Comparison of ENCODE assay signal across 8 cellular contexts in the genomic region with DNA sequence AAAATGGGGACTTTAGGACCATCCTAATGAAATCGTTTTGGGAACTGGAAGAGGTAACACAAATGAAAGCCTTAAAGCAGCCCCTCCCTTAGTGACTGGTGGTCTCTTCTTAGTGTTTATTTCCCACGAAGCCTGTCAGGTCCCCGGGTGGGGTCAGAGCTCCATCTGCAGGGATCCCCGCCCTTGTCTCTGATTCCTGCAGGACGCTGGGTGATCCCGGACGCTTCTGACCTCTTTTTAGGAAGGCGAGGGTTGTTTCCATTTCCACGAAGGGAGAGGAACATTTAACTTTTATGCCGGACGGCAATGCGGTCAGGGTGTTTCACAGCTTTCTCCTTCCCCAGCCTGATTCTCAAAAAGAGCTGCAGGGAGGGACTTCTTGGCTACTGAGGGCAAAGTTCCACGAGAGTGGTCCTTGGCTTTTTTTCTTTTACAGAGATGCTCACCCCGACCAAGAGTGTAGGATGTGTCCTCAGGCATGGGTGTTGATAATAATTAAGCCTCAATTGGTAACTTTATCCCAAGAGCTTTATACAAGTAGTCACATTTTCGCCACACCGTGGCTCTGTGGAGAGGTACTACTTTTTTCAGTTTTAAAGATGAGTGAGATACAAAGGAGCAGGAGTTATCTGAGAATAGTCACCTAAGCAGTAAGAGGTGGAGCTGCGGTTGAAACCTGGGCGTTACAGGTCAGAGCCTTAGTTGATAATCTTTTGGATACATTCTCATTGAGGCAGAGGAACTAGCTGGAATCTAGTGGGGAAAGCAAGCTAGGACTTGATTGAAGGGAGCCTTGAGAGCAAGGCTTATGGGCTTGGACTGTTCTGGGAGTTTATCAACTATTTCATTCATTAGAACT. TPM values are rescaled to one million over a fixed set of nuclear protein-coding genes. Genes with fewer than 3 reads are reported as not detected.
DNase-seq lines count a peak whose midpoint lies in the region; ATAC-seq, FAIRE-seq and TF ChIP-seq lines count a peak whose summit lies in the region.

No MANE protein-coding gene starts in this region.

- peaks cover 25% of the 10 kb centered on the region for H3K36me3 Mint-ChIP-seq in activated naive CD8-positive, alpha-beta T cell treated with anti-CD3 and anti-CD28 coated beads, Interleukin-2, amount 10 ng/mL, durations not matched to agents 7 days and 5 days

- H3K27me3 ChIP-seq in AG04450 (ENCODE audit: control insufficient read depth, insufficient read depth, low read length) (no peaks in the 10 kb centered on the region), iPS-18a (ENCODE audit: control insufficient read depth, insufficient read depth, low read length) (peaks cover 14% of the 10 kb centered on the region), smooth muscle cell (ENCODE audit: low read depth) (no peaks in the 10 kb centered on the region)

- H3F3A ChIP-seq in smooth muscle cell (ENCODE audit: low read depth) = no peaks in the 10 kb centered on the region

- no peak for DNase-seq in AG04450 (ENCODE audit: low read depth, low spot score)
- DNase-seq in H54 (ENCODE audit: insufficient read length, low spot score) = peak; percentile 30
- no peak for DNase-seq in activated naive CD8-positive, alpha-beta T cell treated with anti-CD3 and anti-CD28 coated beads, Interleukin-2, amount 10 ng/mL, durations not matched to agents 7 days and 5 days
- DNase-seq in smooth muscle cell (lab: John Stamatoyannopoulos, UW; ENCODE audit: unreplicated experiment) = no peak
- DNase-seq in HuH-7 (ENCODE audit: low spot score) = no peak
- DNase-seq in NCI-H345 (lab: John Stamatoyannopoulos, UW) = no peak

- 44% methylated on average over 18 of the region's 18 CpGs for WGBS in smooth muscle cell (ENCODE audit: low lambda C conversion rate)

- FAIRE-seq in H54 (lab: Jason Lieb, UNC) = no peak

- no peak overlapping the region for H3K27ac ChIP-seq in AG04450 (ENCODE audit: low read depth, low read length)
- no peak overlapping the region for H3K27ac ChIP-seq in iPS-18a (ENCODE audit: low read length)
- H3K27ac ChIP-seq in smooth muscle cell (ENCODE audit: low read depth) = no peak overlapping the region

- peak overlapping the region; percentile 83 for H3K4me2 ChIP-seq in smooth muscle cell

- H4K20me1 ChIP-seq in smooth muscle cell (ENCODE audit: low read depth) = no peaks in the 10 kb centered on the region

- H3K9ac ChIP-seq in iPS-18a (ENCODE audit: low read length) (no peak overlapping the region), smooth muscle cell (ENCODE audit: low read depth) (peak overlapping the region; percentile 34)

- ATAC-seq in activated naive CD8-positive, alpha-beta T cell treated with anti-CD3 and anti-CD28 coated beads, Interleukin-2, amount 10 ng/mL, durations not matched to agents 7 days and 5 days (ENCODE audit: low read depth) = peak; percentile 12
- ATAC-seq in GM18861 (IDR thresholded peaks at IDR 0.05; ENCODE audit: unreplicated experiment) = no peak

- H3K4me3 ChIP-seq in AG04450 (ENCODE audit: low read depth, low read length) = peak overlapping the region; percentile 90
- peak overlapping the region; percentile 78 for H3K4me3 ChIP-seq in iPS-18a (ENCODE audit: low read length)
- H3K4me3 ChIP-seq in smooth muscle cell = peak overlapping the region; percentile 62

- no peaks in the 10 kb centered on the region for H3K27me3 Mint-ChIP-seq in activated naive CD8-positive, alpha-beta T cell treated with anti-CD3 and anti-CD28 coated beads, Interleukin-2, amount 10 ng/mL, durations not matched to agents 7 days and 5 days

- CTCF ChIA-PET in AG04450 (lab: Charles Lee) = interaction anchor here (0.9 kb wide), 1 partner anchor 10 kb away, joined by 3 read pairs; no protein-coding TSS in a partner anchor

- H3K36me3 ChIP-seq in iPS-18a (ENCODE audit: control insufficient read depth, low read depth, low read length) (no peaks in the 10 kb centered on the region), smooth muscle cell (ENCODE audit: low read depth) (no peaks in the 10 kb centered on the region)

- peaks cover 16% of the 10 kb centered on the region for H3K4me1 Mint-ChIP-seq in activated naive CD8-positive, alpha-beta T cell treated with anti-CD3 and anti-CD28 coated beads, Interleukin-2, amount 10 ng/mL, durations not matched to agents 7 days and 5 days

- H3K9me3 Mint-ChIP-seq in activated naive CD8-positive, alpha-beta T cell treated with anti-CD3 and anti-CD28 coated beads, Interleukin-2, amount 10 ng/mL, durations not matched to agents 7 days and 5 days = peaks cover 30% of the 10 kb centered on the region

- peak overlapping the region; percentile 94 for H2AFZ ChIP-seq in smooth muscle cell (ENCODE audit: low read depth)

- TF ChIP-seq POLR2A in H54 (IDR thresholded peaks at IDR 0.05; ENCODE audit: low read depth, low read length) = no peak

- H3K4me1 ChIP-seq in iPS-18a (ENCODE audit: control insufficient read depth, low read depth, low read length) (peaks cover 3% of the 10 kb centered on the region), smooth muscle cell (ENCODE audit: low read depth) (peaks cover 6% of the 10 kb centered on the region)

- H3K4me3 Mint-ChIP-seq in activated naive CD8-positive, alpha-beta T cell treated with anti-CD3 and anti-CD28 coated beads, Interleukin-2, amount 10 ng/mL, durations not matched to agents 7 days and 5 days = peak overlapping the region; percentile 81

- no peak overlapping the region for H3K27ac Mint-ChIP-seq in activated naive CD8-positive, alpha-beta T cell treated with anti-CD3 and anti-CD28 coated beads, Interleukin-2, amount 10 ng/mL, durations not matched to agents 7 days and 5 days

- H3K9me3 ChIP-seq in AG04450 (ENCODE audit: control insufficient read depth, insufficient read depth, low read length) (peaks cover 4% of the 10 kb centered on the region; the same call in 1 of the 2 replicates), iPS-18a (ENCODE audit: control insufficient read depth, low read depth, low read length) (peaks cover 11% of the 10 kb centered on the region), smooth muscle cell (replicated peaks; ENCODE audit: low read depth) (no peaks in the 10 kb centered on the region)

- POLR2A ChIA-PET in AG04450 (lab: Yijun Ruan, JAX) = interaction anchor here (0.7 kb wide), 1 partner anchor 47 kb away, joined by 3 read pairs; no protein-coding TSS in a partner anchor
- POLR2A ChIA-PET in activated naive CD8-positive, alpha-beta T cell treated with anti-CD3 and anti-CD28 coated beads, Interleukin-2, amount 10 ng/mL, durations not matched to agents 7 days and 5 days (lab: Charles Lee) = interaction anchor here (1.3 to 1.6 kb wide), 3 partner anchors 22 to 138 kb away, joined by 3 to 7 read pairs (median 3); a partner anchor contains a TSS

- no peak for TF ChIP-seq CTCF in AG04450 (IDR thresholded peaks at IDR 0.05; ENCODE audit: low read depth, low read length)
- TF ChIP-seq CTCF in smooth muscle cell (IDR thresholded peaks at IDR 0.05; ENCODE audit: borderline replicate concordance, insufficient read depth, poor library complexity, severe bottlenecking) = no peak

- peaks cover 7% of the 10 kb centered on the region for H3K79me2 ChIP-seq in smooth muscle cell (ENCODE audit: low read depth)

RNA-seq across cellular contexts. Expression of a gene that starts 0.8 kb away (rescaled TPM):
- polyA plus RNA-seq in AG04450 (2011; rRNA removed) (1.5 and 1.6 TPM in 2 replicates), smooth muscle cell (0.91 and 1.3 TPM in 2 replicates)
- 3.9 and 4.3 TPM in 2 replicates for polyA minus RNA-seq in AG04450 (2011; rRNA and poly(A)+ RNA removed)
- 1 to 10 TPM; 3.9 to 4.1 TPM for total RNA-seq in activated naive CD8-positive, alpha-beta T cell treated with anti-CD3 and anti-CD28 coated beads, Interleukin-2, amount 10 ng/mL, durations not matched to agents 7 days and 5 days
- total RNA-seq in smooth muscle cell = 2.4 and 3.2 TPM in 2 replicates

RNA-seq across cellular contexts. Expression of a gene that starts 20.9 kb away (rescaled TPM):
- polyA plus RNA-seq in AG04450 (2011; rRNA removed) (4.2 and 5.3 TPM in 2 replicates), smooth muscle cell (5.1 and 6.6 TPM in 2 replicates)
- 6.0 and 10.3 TPM in 2 replicates for polyA minus RNA-seq in AG04450 (2011; rRNA and poly(A)+ RNA removed)
- total RNA-seq in activated naive CD8-positive, alpha-beta T cell treated with anti-CD3 and anti-CD28 coated beads, Interleukin-2, amount 10 ng/mL, durations not matched to agents 7 days and 5 days = 1 to 10 TPM; 2.2 to 3.3 TPM
- total RNA-seq in smooth muscle cell = 5.5 and 10.2 TPM in 2 replicates

RNA-seq across cellular contexts. Expression of a gene that starts 21.4 kb away (rescaled TPM):
- polyA plus RNA-seq in AG04450 (2011; rRNA removed) = 14.4 and 17.5 TPM in 2 replicates
- 19.9 and 20.7 TPM in 2 replicates for polyA minus RNA-seq in AG04450 (2011; rRNA and poly(A)+ RNA removed)
- total RNA-seq in activated naive CD8-positive, alpha-beta T cell treated with anti-CD3 and anti-CD28 coated beads, Interleukin-2, amount 10 ng/mL, durations not matched to agents 7 days and 5 days = 10 to 100 TPM; 55.3 to 58.2 TPM
- total RNA-seq in smooth muscle cell = 22.4 and 27.1 TPM in 2 replicates
- 7.3 and 19.1 TPM in 2 replicates for polyA plus RNA-seq in smooth muscle cell

RNA-seq across cellular contexts. Expression of a gene that starts 40.4 kb away (rescaled TPM):
- 3.1 and 5.1 TPM in 2 replicates for polyA plus RNA-seq in AG04450 (2011; rRNA removed)
- 4.9 and 7.7 TPM in 2 replicates for polyA minus RNA-seq in AG04450 (2011; rRNA and poly(A)+ RNA removed)
- 1 to 10 TPM; 7.8 to 9.2 TPM for total RNA-seq in activated naive CD8-positive, alpha-beta T cell treated with anti-CD3 and anti-CD28 coated beads, Interleukin-2, amount 10 ng/mL, durations not matched to agents 7 days and 5 days
- 3.3 and 6.8 TPM in 2 replicates for total RNA-seq in smooth muscle cell
- 2.5 and 3.1 TPM in 2 replicates for polyA plus RNA-seq in smooth muscle cell

RNA-seq across cellular contexts. Expression of a gene that starts 47.6 kb away (rescaled TPM):
- 5.1 and 6.9 TPM in 2 replicates for polyA plus RNA-seq in AG04450 (2011; rRNA removed)
- polyA minus RNA-seq in AG04450 (2011; rRNA and poly(A)+ RNA removed) = 5.4 and 6.8 TPM in 2 replicates
- 1 to 10 TPM; 7.8 to 7.9 TPM for total RNA-seq in activated naive CD8-positive, alpha-beta T cell treated with anti-CD3 and anti-CD28 coated beads, Interleukin-2, amount 10 ng/mL, durations not matched to agents 7 days and 5 days
- total RNA-seq in smooth muscle cell = 5.3 and 13.5 TPM in 2 replicates
- polyA plus RNA-seq in smooth muscle cell = 5.2 and 5.9 TPM in 2 replicates
